ENCODE assay signal across 22 cellular contexts in genomic region chr13:98648141-98648540, GRCh38.
DNase-seq lines count a peak whose midpoint lies in the region; ATAC-seq and TF ChIP-seq lines count a peak whose summit lies in the region.
"Had no signal": no experiment of that assay in that cellular context is flagged by ENCODE, and none has a peak within 500 bp of the region (broad histone marks: within the 10 kb centered on the region; RNA-seq: fewer than 3 reads in every experiment).

No MANE protein-coding gene starts in this region.

- no peak for TF ChIP-seq CTCF in right atrium auricular region (IDR thresholded peaks at IDR 0.05)
- TF ChIP-seq CTCF in esophagus muscularis mucosa (IDR thresholded peaks at IDR 0.05): no peak

- 80% methylated on average over 2 of the region's 2 CpGs for WGBS in esophagus muscularis mucosa

- no peaks in the 10 kb centered on the region for H3K4me1 Mint-ChIP-seq in activated CD4-positive, alpha-beta T cell treated with anti-CD3 and anti-CD28 coated beads, Interleukin-2, amount 10 ng/mL, durations not matched to agents 7 days and 5 days

- peak; percentile 62 for ATAC-seq in Right ventricle myocardium superior (ENCODE audit: poor library complexity)
- ATAC-seq: PC-3, SK-N-SH treated with all-trans-retinoic acid at 6 μM for 48 hours had no signal

- H3K9ac ChIP-seq in mucosa of rectum (ENCODE audit: low read depth in 1 of 2, low read length in 2 of 2): peak overlapping the region in 1 of 2 donors; percentile 52

- H3K4me3 ChIP-seq in right atrium auricular region (no peak overlapping the region), mucosa of rectum (ENCODE audit: low read length in 2 of 2) (no peak overlapping the region), esophagus muscularis mucosa (no peak overlapping the region)

- POLR2A ChIA-PET in activated CD4-positive, alpha-beta T cell treated with anti-CD3 and anti-CD28 coated beads, Interleukin-2, amount 10 ng/mL, durations not matched to agents 7 days and 5 days (lab: Charles Lee): no interaction called here

- H3K36me3 Mint-ChIP-seq in activated CD4-positive, alpha-beta T cell treated with anti-CD3 and anti-CD28 coated beads, Interleukin-2, amount 10 ng/mL, durations not matched to agents 7 days and 5 days (ENCODE audit: low read depth): no peaks in the 10 kb centered on the region
- H3K36me3 Mint-ChIP-seq: CD4-positive, alpha-beta memory T cell had no signal

- no peaks in the 10 kb centered on the region for H3K9me3 Mint-ChIP-seq in activated CD4-positive, alpha-beta T cell treated with anti-CD3 and anti-CD28 coated beads, Interleukin-2, amount 10 ng/mL, durations not matched to agents 7 days and 5 days
- H3K9me3 Mint-ChIP-seq: CD4-positive, alpha-beta memory T cell; H9 had no signal

- no peak for TF ChIP-seq EP300 in esophagus muscularis mucosa (IDR thresholded peaks at IDR 0.05)

- intact Hi-C loops in Right ventricle myocardium superior (cut with DNase I): no loop called here
- intact Hi-C loops in esophagus muscularis mucosa (cut with DNase I): no loop called here
- intact Hi-C loops in posterior cingulate gyrus (cut with DNase I): no loop called here

- H3K27ac ChIP-seq in right atrium auricular region (no peak overlapping the region), epithelial cell of prostate (peak overlapping the region; percentile 79), mucosa of rectum (ENCODE audit: low read depth in 2 of 2, low read length in 2 of 2) (peak overlapping the region; percentile 91 to 94), esophagus muscularis mucosa (replicated peaks in 1 of 4) (no peak overlapping the region)

- CTCF ChIA-PET in activated CD4-positive, alpha-beta T cell treated with anti-CD3 and anti-CD28 coated beads, Interleukin-2, amount 10 ng/mL, durations not matched to agents 7 days and 5 days (lab: Charles Lee): interaction anchor here (1.9 kb wide), 1 partner anchor 203 kb away, joined by 5 read pairs; no protein-coding TSS in a partner anchor

- TF ChIP-seq POLR2A in esophagus muscularis mucosa (IDR thresholded peaks at IDR 0.05; ENCODE audit: low read depth): no peak

- H3K27ac Mint-ChIP-seq in activated CD4-positive, alpha-beta T cell treated with anti-CD3 and anti-CD28 coated beads, Interleukin-2, amount 10 ng/mL, durations not matched to agents 7 days and 5 days: no peak overlapping the region
- H3K27ac Mint-ChIP-seq: CD4-positive, alpha-beta memory T cell; H9 had no signal

- H3K4me1 ChIP-seq in right atrium auricular region (no peaks in the 10 kb centered on the region), mucosa of rectum (ENCODE audit: control insufficient read depth in 2 of 2, insufficient read depth in 2 of 2, low read length in 2 of 2) (peaks cover 23 to 52% of the 10 kb centered on the region in 2 donors), esophagus muscularis mucosa (peaks cover 0 to 2% (median 1%) of the 10 kb centered on the region in 4 donors)
- H3K4me1 ChIP-seq: BE2C had no signal

- H3K27me3 ChIP-seq in right atrium auricular region (no peaks in the 10 kb centered on the region), mucosa of rectum (ENCODE audit: control insufficient read depth in 2 of 2, insufficient read depth in 2 of 2, low read length in 2 of 2) (no peaks in the 10 kb centered on the region), esophagus muscularis mucosa (no peaks in the 10 kb centered on the region)
- H3K27me3 ChIP-seq: BE2C had no signal

- peaks cover 10% of the 10 kb centered on the region for H3K27me3 Mint-ChIP-seq in activated CD4-positive, alpha-beta T cell treated with anti-CD3 and anti-CD28 coated beads, Interleukin-2, amount 10 ng/mL, durations not matched to agents 7 days and 5 days

- no peak for DNase-seq in Right ventricle myocardium superior
- DNase-seq in right atrium auricular region (ENCODE audit: low spot score): no peak
- no peak for DNase-seq in epithelial cell of prostate (ENCODE audit: low read depth, low spot score)
- DNase-seq in esophagus muscularis mucosa (ENCODE audit: extremely low spot score): no peak
- no peak for DNase-seq in RPMI8226
- DNase-seq in posterior cingulate gyrus: no peak
- no peak for DNase-seq in activated CD4-positive, alpha-beta T cell treated with anti-CD3 and anti-CD28 coated beads, Interleukin-2, amount 10 ng/mL, durations not matched to agents 7 days and 5 days
- DNase-seq: 8988T; BE2C; CD4-positive, alpha-beta memory T cell; DMS79; H9; IMR-90; Karpas-422; MM.1S; NCI-H1092 treated with DMSO at 0.1 percent for 48 hours; NCI-H2081 treated with DMSO at 0.1 percent for 48 hours; NCI-H510A; NCI-H82 had no signal

- no peak overlapping the region for H3K4me3 Mint-ChIP-seq in activated CD4-positive, alpha-beta T cell treated with anti-CD3 and anti-CD28 coated beads, Interleukin-2, amount 10 ng/mL, durations not matched to agents 7 days and 5 days
- H3K4me3 Mint-ChIP-seq: CD4-positive, alpha-beta memory T cell; H9 had no signal

- no peaks in the 10 kb centered on the region for H3K36me3 ChIP-seq in right atrium auricular region
- H3K36me3 ChIP-seq in mucosa of rectum (ENCODE audit: control insufficient read depth in 2 of 2, insufficient read depth in 2 of 2, low read length in 2 of 2): no peaks in the 10 kb centered on the region
- H3K36me3 ChIP-seq in esophagus muscularis mucosa: no peaks in the 10 kb centered on the region
- H3K36me3 ChIP-seq: BE2C had no signal

- H3K9me3 ChIP-seq in right atrium auricular region: no peaks in the 10 kb centered on the region
- no peaks in the 10 kb centered on the region for H3K9me3 ChIP-seq in mucosa of rectum (ENCODE audit: control insufficient read depth in 2 of 2, low read length in 2 of 2)
- H3K9me3 ChIP-seq in esophagus muscularis mucosa: no peaks in the 10 kb centered on the region
- H3K9me3 ChIP-seq: BE2C had no signal

Comparison
In these comparisons a context has a peak if more than half of its experiments do, and no peak if none do; other contexts are left out.
1. H3K27ac ChIP-seq: peak in epithelial cell of prostate (single experiment) and mucosa of rectum (2 of 2); none in right atrium auricular region (0 of 2) and esophagus muscularis mucosa (0 of 4).